In the genomic region with DNA sequence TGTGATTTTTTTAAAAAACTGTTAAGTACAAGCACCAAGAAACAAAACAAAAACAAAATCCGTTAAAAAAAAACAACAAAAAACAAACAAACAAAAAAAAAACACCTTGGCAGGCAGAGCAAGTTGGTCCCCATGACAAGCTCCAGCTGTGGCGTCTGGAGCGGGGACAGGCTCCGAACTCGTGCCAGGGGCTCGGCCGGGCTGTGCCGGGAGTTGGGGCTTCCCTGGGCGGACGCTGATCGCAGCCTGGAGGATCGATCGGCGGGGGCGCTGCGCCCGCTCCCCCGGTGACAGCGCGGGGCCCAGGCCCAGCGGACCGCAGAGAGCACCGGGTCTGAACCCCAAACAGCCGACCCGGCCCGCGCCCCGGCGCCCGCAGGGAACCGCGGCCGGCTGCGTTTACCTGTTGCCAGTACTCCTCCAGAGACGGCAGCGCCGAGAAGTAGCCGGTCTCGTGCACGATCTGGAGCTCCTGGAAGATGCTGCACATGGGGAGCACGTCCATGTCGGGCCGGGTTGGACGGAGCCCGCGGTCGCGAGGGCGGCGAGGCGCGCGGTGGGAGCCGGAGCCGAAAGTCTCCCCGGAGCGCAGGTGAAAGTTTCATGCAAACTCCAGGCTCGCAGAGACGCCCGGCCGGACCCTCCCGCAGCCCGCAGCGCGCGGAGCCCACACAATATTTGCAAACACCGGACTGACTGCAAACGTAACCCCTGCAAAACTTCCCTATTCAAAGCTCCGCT, we compare ENCODE assay signal across 8 cellular contexts. TPM values are rescaled to one million over a fixed set of nuclear protein-coding genes. Genes with fewer than 3 reads are reported as not detected.
DNase-seq lines count a peak whose midpoint lies in the region; ATAC-seq, FAIRE-seq and TF ChIP-seq lines count a peak whose summit lies in the region.

A gene (minus strand): TSS at position 700 of the 741 bp plus-strand sequence. CDS start 195 bp downstream, at position 505.

- H3K9ac ChIP-seq in iPS-18a (ENCODE audit: low read length), result peak within 1 kb of the TSS; percentile 92

- H3K36me3 Mint-ChIP-seq in brain, result peaks cover 41% of the 10 kb centered on the region

- DNase-seq in H7 (peak; percentile 73), NCI-H69 (lab: John Stamatoyannopoulos, UW) (peak; percentile 60), skeletal muscle cell (ENCODE audit: low read depth) (no peak), urothelium cell line (ENCODE audit: low spot score) (no peak)

- H3K27me3 ChIP-seq in H7 (ENCODE audit: control insufficient read depth, insufficient read depth, low read length), result no peaks in the 10 kb centered on the region
- peaks cover 16% of the 10 kb centered on the region for H3K27me3 ChIP-seq in iPS-18a (ENCODE audit: control insufficient read depth, insufficient read depth, low read length)

- H3K36me3 ChIP-seq in H7 (replicated peaks; ENCODE audit: control insufficient read depth, insufficient read depth, low read length), result peaks cover 20% of the 10 kb centered on the region
- H3K36me3 ChIP-seq in iPS-18a (ENCODE audit: control insufficient read depth, low read depth, low read length), result peaks cover 26% of the 10 kb centered on the region

- 0 out of 2 replicates have a peak, but pooled peaks have one; percentile 2 for TF ChIP-seq CTCF in GM12874 (IDR thresholded peaks at IDR 0.05; ENCODE audit: insufficient read depth, low read depth, low read length)
- no peak for TF ChIP-seq CTCF in brain (conservative IDR thresholded peaks at IDR 0.05)

- peak within 1 kb of the TSS; percentile 96 to 98 (median 96) for H3K4me3 Mint-ChIP-seq in brain

- no peak for ATAC-seq in GM19463 (IDR thresholded peaks at IDR 0.05; ENCODE audit: unreplicated experiment)

- peak within 1 kb of the TSS; percentile 97 for H3K4me3 ChIP-seq in H7 (ENCODE audit: insufficient read depth, low read depth, low read length)
- peak within 1 kb of the TSS; percentile 92 for H3K4me3 ChIP-seq in iPS-18a (ENCODE audit: low read length)
- H3K4me3 ChIP-seq in skeletal muscle cell (ENCODE audit: low read depth, low read length), result peak within 1 kb of the TSS; percentile 92

- H3K27me3 Mint-ChIP-seq in brain, result peaks cover 17% of the 10 kb centered on the region

- H3K27ac ChIP-seq in iPS-18a (ENCODE audit: low read length), result peak within 1 kb of the TSS; percentile 88

- peaks cover 5 to 17% (median 14%) of the 10 kb centered on the region in 5 experiments for H3K9me3 Mint-ChIP-seq in brain

- no peak for FAIRE-seq in urothelium cell line (lab: Jason Lieb, UNC)

- peaks cover 32% of the 10 kb centered on the region for H3K4me1 ChIP-seq in iPS-18a (ENCODE audit: control insufficient read depth, low read depth, low read length)

- H3K9me3 ChIP-seq in iPS-18a (ENCODE audit: control insufficient read depth, low read depth, low read length), result no peaks in the 10 kb centered on the region

- H3K4me1 Mint-ChIP-seq in brain, result peaks cover 45% of the 10 kb centered on the region

- H3K27ac Mint-ChIP-seq in brain, result peak within 1 kb of the TSS; percentile 99 to 100 (median 99)

RNA-seq across cellular contexts. Expression of the gene that starts here (rescaled TPM):
- total RNA-seq in H7 (2014; rRNA removed; shearing (Covaris generic)), result 7.6 and 9.8 TPM in 2 replicates
- polyA plus RNA-seq in brain (ENCODE audit: insufficient read depth, low read depth, low replicate concordance), result 34.8 TPM

Comparison
In these comparisons a context has a peak if more than half of its experiments do, and no peak if none do; other contexts are left out.
1. DNase-seq: peak in H7 (single experiment) and NCI-H69 (single experiment); none in skeletal muscle cell (single experiment) and urothelium cell line (single experiment).
2. Peak in every context shown above with its lines, with median percentiles within 50 percentile points of each other: H3K4me3 ChIP-seq.